Comparison of ENCODE assay signal across 20 cellular contexts in the genomic region with DNA sequence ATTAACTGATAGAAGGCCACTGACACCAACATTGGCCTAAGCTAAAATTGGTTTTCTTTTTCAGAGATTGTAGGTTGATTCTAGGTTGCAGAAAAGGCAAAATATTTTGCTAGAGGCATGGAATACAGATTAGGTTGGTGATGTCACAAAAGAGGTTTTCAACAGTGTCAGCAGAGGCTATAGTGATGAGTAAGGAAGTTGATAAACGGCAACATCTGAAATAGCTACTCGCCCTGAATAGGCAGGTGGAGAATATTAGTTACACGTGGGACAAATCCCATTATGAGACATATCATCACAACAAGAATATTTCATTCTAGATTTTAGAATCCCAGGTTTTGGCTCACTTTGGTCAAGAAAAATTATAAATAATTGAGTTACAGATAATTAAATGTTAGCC. TPM values are rescaled to one million over a fixed set of nuclear protein-coding genes. Genes with fewer than 3 reads are reported as not detected.
"Had no signal": no experiment of that assay in that cellular context is flagged by ENCODE, and none has a peak within 500 bp of the region (broad histone marks: within the 10 kb centered on the region; RNA-seq: fewer than 3 reads in every experiment).

No MANE protein-coding gene starts in this region.

- H3K9me3 ChIP-seq: body of pancreas, gastroesophageal sphincter, sigmoid colon, suprapubic skin, upper lobe of left lung had no signal

- ATAC-seq: body of pancreas; effector memory CD8-positive, alpha-beta T cell; gastroesophageal sphincter; left ventricle myocardium superior; stimulated activated naive CD8-positive, alpha-beta T cell treated with anti-CD3 and anti-CD28 coated beads, Interleukin-15, Interleukin-2, amounts not matched to agents 100 U/mL and 50 U/mL, for 24 hours; T-helper 17 cell had no signal

- H3K4me3 Mint-ChIP-seq: activated B cell treated with CpG ODN at 0.5 μM for 24 hours; activated naive CD4-positive, alpha-beta T cell treated with anti-CD3 and anti-CD28 coated beads, Interleukin-2, amount 10 ng/mL, durations not matched to agents 7 days and 5 days; dendritic cell treated with granulocyte-macrophage colony-stimulating factor and Interleukin-4, amounts not matched to agents 40 ng/mL and 50 ng/mL, for 4 days; effector memory CD8-positive, alpha-beta T cell had no signal

- H3K27ac ChIP-seq: body of pancreas, epithelial cell of prostate, gastroesophageal sphincter, sigmoid colon, suprapubic skin had no signal

- H3K9me3 Mint-ChIP-seq: activated B cell treated with CpG ODN at 0.5 μM for 24 hours; activated CD4-positive, alpha-beta T cell treated with anti-CD3 and anti-CD28 coated beads, Interleukin-2, amount 10 ng/mL, durations not matched to agents 24 days and 14 days; activated naive CD4-positive, alpha-beta T cell treated with anti-CD3 and anti-CD28 coated beads, Interleukin-2, amount 10 ng/mL, durations not matched to agents 7 days and 5 days; activated T-helper 2 cell treated with anti-CD3 and anti-CD28 coated beads, Interferon-gamma antibody, Interleukin-2, Interleukin-4, amounts not matched to agents 10 μg/mL and 5 μg/mL and 100 μg/mL, durations not matched to agents 14 hours and 24 hours and 36 hours; dendritic cell treated with granulocyte-macrophage colony-stimulating factor and Interleukin-4, amounts not matched to agents 40 ng/mL and 50 ng/mL, for 4 days; effector memory CD8-positive, alpha-beta T cell; naive B cell had no signal

- DNase-seq: activated B cell treated with CpG ODN at 0.5 μM for 24 hours; activated CD4-positive, alpha-beta T cell treated with anti-CD3 and anti-CD28 coated beads, Interleukin-2, amount 10 ng/mL, durations not matched to agents 24 days and 14 days; activated naive CD4-positive, alpha-beta T cell treated with anti-CD3 and anti-CD28 coated beads, Interleukin-2, amount 10 ng/mL, durations not matched to agents 7 days and 5 days; effector memory CD8-positive, alpha-beta T cell; kidney; left ventricle myocardium superior; naive B cell; nucleus accumbens; sigmoid colon; stimulated activated CD4-positive, alpha-beta T cell treated with anti-CD3 and anti-CD28 coated beads, Interleukin-4, amount 100 ng/mL, for 1 hour; stimulated activated CD8-positive, alpha-beta memory T cell treated with anti-CD3 and anti-CD28 coated beads, Interleukin-4, amount 100 ng/mL, for 48 hours; stimulated activated naive CD8-positive, alpha-beta T cell treated with anti-CD3 and anti-CD28 coated beads, Interleukin-15, Interleukin-2, amounts not matched to agents 100 U/mL and 50 U/mL, for 24 hours; T-helper 17 cell; upper lobe of left lung had no signal

- H3K36me3 ChIP-seq: gastroesophageal sphincter, sigmoid colon, suprapubic skin, upper lobe of left lung had no signal

- FAIRE-seq: kidney had no signal

- H3K36me3 Mint-ChIP-seq: activated naive CD4-positive, alpha-beta T cell treated with anti-CD3 and anti-CD28 coated beads, Interleukin-2, amount 10 ng/mL, durations not matched to agents 7 days and 5 days; naive B cell had no signal

- H3K27me3 ChIP-seq: body of pancreas, sigmoid colon had no signal

- H3K4me3 ChIP-seq: body of pancreas, gastroesophageal sphincter, sigmoid colon had no signal

- H3K27ac Mint-ChIP-seq: activated B cell treated with CpG ODN at 0.5 μM for 24 hours; activated CD4-positive, alpha-beta T cell treated with anti-CD3 and anti-CD28 coated beads, Interleukin-2, amount 10 ng/mL, durations not matched to agents 24 days and 14 days; activated naive CD4-positive, alpha-beta T cell treated with anti-CD3 and anti-CD28 coated beads, Interleukin-2, amount 10 ng/mL, durations not matched to agents 7 days and 5 days; activated T-helper 2 cell treated with anti-CD3 and anti-CD28 coated beads, Interferon-gamma antibody, Interleukin-2, Interleukin-4, amounts not matched to agents 10 μg/mL and 5 μg/mL and 100 μg/mL, durations not matched to agents 14 hours and 24 hours and 36 hours; dendritic cell treated with granulocyte-macrophage colony-stimulating factor and Interleukin-4, amounts not matched to agents 40 ng/mL and 50 ng/mL, for 4 days; effector memory CD8-positive, alpha-beta T cell; naive B cell had no signal

RNA-seq across cellular contexts. Expression of gene TOM1L1, which starts 1.5 kb away (rescaled TPM):
- total RNA-seq: activated B cell treated with CpG ODN at 0.5 μM for 24 hours had no signal
